9 cellular contexts compared by ENCODE assay signal in genomic region chr4:72701987-72702819, GRCh38.
DNase-seq lines count a peak whose midpoint lies in the region; TF ChIP-seq lines count a peak whose summit lies in the region.
"Had no signal": no experiment of that assay in that cellular context is flagged by ENCODE, and none has a peak within 500 bp of the region (broad histone marks: within the 10 kb centered on the region; RNA-seq: fewer than 3 reads in every experiment).

No MANE protein-coding gene starts in this region.

- H3F3A ChIP-seq in PC-9 (ENCODE audit: insufficient read depth, low read depth) = no peaks in the 10 kb centered on the region

- H4K20me1 ChIP-seq in PC-9 (ENCODE audit: insufficient read depth) = no peaks in the 10 kb centered on the region

- intact Hi-C loops in PC-9 (cut with micrococcal nuclease; ENCODE audit: unreplicated experiment) = loop anchor here (1.0 to 5.0 kb wide), 2 partner anchors 195 to 317 kb away; no protein-coding TSS in a partner anchor

- H3K27ac ChIP-seq in PC-9 = no peak overlapping the region
- H3K27ac ChIP-seq in stomach smooth muscle (ENCODE audit: low read length) = no peak overlapping the region
- H3K27ac ChIP-seq: neutrophil had no signal

- peak overlapping the region; percentile 68 for H3K4me2 ChIP-seq in PC-9

- peak overlapping the region; percentile 43; the same call in 1 of the 2 replicates for H3K4me3 ChIP-seq in PC-9
- H3K4me3 ChIP-seq in stomach smooth muscle (ENCODE audit: low read length in 2 of 2) = peak overlapping the region; percentile 44 to 50

- H3K36me3 ChIP-seq in PC-9 (ENCODE audit: low read depth) (no peaks in the 10 kb centered on the region), stomach smooth muscle (ENCODE audit: control insufficient read depth in 2 of 2, insufficient read depth in 2 of 2, low read length in 2 of 2) (no peaks in the 10 kb centered on the region)
- H3K36me3 ChIP-seq: neutrophil had no signal

- TF ChIP-seq CTCF in GM20000 (IDR thresholded peaks at IDR 0.05; ENCODE audit: extremely low read depth, missing control alignments) (peak; percentile 54), PC-9 (conservative IDR thresholded peaks at IDR 0.05) (peak; percentile 65)

- CTCF ChIA-PET in PC-9 (lab: Charles Lee) = no interaction called here

- BruUV-seq in PC-9 (replicated peaks; lab: Mats Ljungman, UMichigan) = no TSS peak

- H3K9me2 ChIP-seq in PC-9 (ENCODE audit: insufficient read depth) = no peaks in the 10 kb centered on the region

- H3K9ac ChIP-seq in stomach smooth muscle (ENCODE audit: low read length in 2 of 2) = no peak overlapping the region

- peak; percentile 55 for DNase-seq in DMS 273 (lab: John Stamatoyannopoulos, UW; ENCODE audit: unreplicated experiment)
- no peak for DNase-seq in DMS 273 treated with DMSO at 0.1 percent for 48 hours (lab: John Stamatoyannopoulos, UW)
- peak; percentile 30 for DNase-seq in GM20000 (ENCODE audit: low spot score)
- peak; percentile 45 for DNase-seq in HS-27A (ENCODE audit: low read depth)
- no peak for DNase-seq in PC-9
- DNase-seq in T47D (ENCODE audit: low read depth in 1 of 2, low spot score in 1 of 2) = peak; percentile 13 to 67
- peak; percentile 66 for DNase-seq in kidney tubule cell (ENCODE audit: low spot score)

- peak overlapping the region; percentile 69; the same call in 1 of the 2 replicates for H2AFZ ChIP-seq in PC-9

- no peaks in the 10 kb centered on the region for H3K4me1 ChIP-seq in PC-9 (replicated peaks; ENCODE audit: insufficient read depth)
- H3K4me1 ChIP-seq in stomach smooth muscle (ENCODE audit: control insufficient read depth, insufficient read depth, low read length) = no peaks in the 10 kb centered on the region

- no peaks in the 10 kb centered on the region for H3K9me3 ChIP-seq in PC-9 (ENCODE audit: insufficient read depth, low read depth)
- no peaks in the 10 kb centered on the region for H3K9me3 ChIP-seq in stomach smooth muscle (ENCODE audit: control insufficient read depth in 2 of 2, low read length in 2 of 2)
- H3K9me3 ChIP-seq: neutrophil had no signal

- POLR2A ChIA-PET in PC-9 (lab: Charles Lee; ENCODE audit: unreplicated experiment) = no interaction called here

- H3K27me3 ChIP-seq in PC-9 (ENCODE audit: insufficient read depth, low read depth) (no peaks in the 10 kb centered on the region), stomach smooth muscle (ENCODE audit: control insufficient read depth in 1 of 2, insufficient read depth in 2 of 2, low read length in 2 of 2) (no peaks in the 10 kb centered on the region)
- H3K27me3 ChIP-seq: neutrophil had no signal

- no peaks in the 10 kb centered on the region for H3K79me2 ChIP-seq in PC-9 (ENCODE audit: low read depth)

- in situ Hi-C loops in T47D (cut with HindIII; ENCODE audit: low pct_unique_long_range_greater_than_20kb, low sequenced_read_pairs) = no loop called here

Comparison
In these comparisons a context has a peak if more than half of its experiments do, and no peak if none do; other contexts are left out.
1. DNase-seq: peak in DMS 273 (single experiment), GM20000 (single experiment), HS-27A (single experiment), T47D (2 of 2) and kidney tubule cell (single experiment); none in DMS 273 treated with DMSO at 0.1 percent for 48 hours (single experiment) and PC-9 (0 of 2).